ENCODE assay signal across 28 cellular contexts in the genomic region with DNA sequence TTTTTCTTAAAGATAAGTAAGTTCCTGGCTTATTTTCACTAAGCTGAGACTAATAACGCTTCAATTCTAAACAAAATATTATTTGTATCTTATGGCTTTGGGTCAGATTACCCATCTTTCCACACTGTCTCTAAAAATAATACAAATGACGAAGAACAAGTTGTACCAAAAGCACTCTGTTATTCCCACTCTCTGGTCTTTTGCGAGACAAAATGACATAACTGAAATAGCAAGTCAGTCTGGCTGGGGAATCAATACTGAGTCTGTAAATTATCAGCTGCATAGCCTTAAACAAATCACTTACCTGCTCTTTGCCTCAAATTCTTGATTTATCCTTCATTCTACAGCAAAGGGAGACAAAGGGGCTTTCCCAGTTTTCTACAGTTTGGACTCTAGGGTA. TPM values are rescaled to one million over a fixed set of nuclear protein-coding genes. Genes with fewer than 3 reads are reported as not detected.
DNase-seq lines count a peak whose midpoint lies in the region; ATAC-seq and TF ChIP-seq lines count a peak whose summit lies in the region.
"Had no signal": no experiment of that assay in that cellular context is flagged by ENCODE, and none has a peak within 500 bp of the region (broad histone marks: within the 10 kb centered on the region; RNA-seq: fewer than 3 reads in every experiment).

No MANE protein-coding gene starts in this region.

- no peaks in the 10 kb centered on the region for H3K27me3 Mint-ChIP-seq in osteocyte (ENCODE audit: unreplicated experiment)
- H3K27me3 Mint-ChIP-seq in type B pancreatic cell, result no peaks in the 10 kb centered on the region
- H3K27me3 Mint-ChIP-seq in activated CD8-positive, alpha-beta T cell treated with anti-CD3 and anti-CD28 coated beads, Interleukin-2, amount 10 ng/mL, durations not matched to agents 7 days and 5 days (ENCODE audit: low read depth), result peaks cover 2% of the 10 kb centered on the region
- no peaks in the 10 kb centered on the region for H3K27me3 Mint-ChIP-seq in activated naive CD4-positive, alpha-beta T cell treated with anti-CD3 and anti-CD28 coated beads for 36 hours (ENCODE audit: low read depth)

- ATAC-seq in Right ventricle myocardium superior (ENCODE audit: poor library complexity) (peak; percentile 15), GM19397 (IDR thresholded peaks at IDR 0.05; ENCODE audit: unreplicated experiment) (no peak)
- ATAC-seq in activated CD8-positive, alpha-beta T cell treated with anti-CD3 and anti-CD28 coated beads, Interleukin-2, amount 10 ng/mL, durations not matched to agents 7 days and 5 days, result no peak
- ATAC-seq: effector memory CD8-positive, alpha-beta T cell; GM23338; stimulated activated naive B cell treated with anti-CD40 and anti-IgM and Interleukin-4, amounts not matched to agents 10 μg/mL and 1 μg/mL and 100 μg/mL, for 72 hours had no signal

- H3K4me3 ChIP-seq in fibroblast of pulmonary artery (replicated peaks; ENCODE audit: low read depth, low read length), result no peak overlapping the region
- H3K4me3 ChIP-seq: adrenal gland, breast epithelium, GM23338, suprapubic skin had no signal

- intact Hi-C loops in Right ventricle myocardium superior (cut with DNase I), result no loop called here
- intact Hi-C loops in cardiac septum (cut with DNase I), result no loop called here
- intact Hi-C loops in activated naive CD4-positive, alpha-beta T cell treated with anti-CD3 and anti-CD28 coated beads for 36 hours (cut with micrococcal nuclease), result no loop called here

- POLR2A ChIA-PET in activated CD8-positive, alpha-beta T cell treated with anti-CD3 and anti-CD28 coated beads, Interleukin-2, amount 10 ng/mL, durations not matched to agents 7 days and 5 days (lab: Charles Lee), result no interaction called here

- CTCF ChIA-PET in activated CD8-positive, alpha-beta T cell treated with anti-CD3 and anti-CD28 coated beads, Interleukin-2, amount 10 ng/mL, durations not matched to agents 7 days and 5 days (lab: Charles Lee), result no interaction called here
- CTCF ChIA-PET in activated naive CD4-positive, alpha-beta T cell treated with anti-CD3 and anti-CD28 coated beads for 36 hours (lab: Charles Lee), result no interaction called here

- H3K9me3 Mint-ChIP-seq in osteocyte (ENCODE audit: unreplicated experiment) (no peaks in the 10 kb centered on the region), type B pancreatic cell (no peaks in the 10 kb centered on the region)
- no peaks in the 10 kb centered on the region for H3K9me3 Mint-ChIP-seq in activated CD8-positive, alpha-beta T cell treated with anti-CD3 and anti-CD28 coated beads, Interleukin-2, amount 10 ng/mL, durations not matched to agents 7 days and 5 days (ENCODE audit: insufficient read depth)
- no peaks in the 10 kb centered on the region for H3K9me3 Mint-ChIP-seq in activated naive CD4-positive, alpha-beta T cell treated with anti-CD3 and anti-CD28 coated beads for 36 hours
- H3K9me3 Mint-ChIP-seq: effector memory CD8-positive, alpha-beta T cell; GM23338; stimulated activated naive B cell treated with anti-CD40 and anti-IgM and Interleukin-4, amounts not matched to agents 10 μg/mL and 1 μg/mL and 100 μg/mL, for 72 hours had no signal

- H3K27ac Mint-ChIP-seq in osteocyte (ENCODE audit: unreplicated experiment) (peak overlapping the region; percentile 85), type B pancreatic cell (peak overlapping the region; percentile 22)
- H3K27ac Mint-ChIP-seq in activated CD8-positive, alpha-beta T cell treated with anti-CD3 and anti-CD28 coated beads, Interleukin-2, amount 10 ng/mL, durations not matched to agents 7 days and 5 days, result no peak overlapping the region
- H3K27ac Mint-ChIP-seq in activated naive CD4-positive, alpha-beta T cell treated with anti-CD3 and anti-CD28 coated beads for 36 hours, result no peak overlapping the region
- H3K27ac Mint-ChIP-seq: CD4-positive, CD25-positive, alpha-beta regulatory T cell; effector memory CD8-positive, alpha-beta T cell; GM23338; stimulated activated naive B cell treated with anti-CD40 and anti-IgM and Interleukin-4, amounts not matched to agents 10 μg/mL and 1 μg/mL and 100 μg/mL, for 72 hours had no signal

- no peak for DNase-seq in Right ventricle myocardium superior
- no peak for DNase-seq in cardiac septum (ENCODE audit: low spot score)
- DNase-seq in fibroblast of pulmonary artery (ENCODE audit: low read depth), result peak; percentile 21
- DNase-seq in osteocyte (ENCODE audit: extremely low spot score, unreplicated experiment), result no peak
- DNase-seq in type B pancreatic cell (ENCODE audit: extremely low spot score, unreplicated experiment), result no peak
- DNase-seq in activated CD8-positive, alpha-beta T cell treated with anti-CD3 and anti-CD28 coated beads, Interleukin-2, amount 10 ng/mL, durations not matched to agents 7 days and 5 days, result no peak
- no peak for DNase-seq in activated naive CD4-positive, alpha-beta T cell treated with anti-CD3 and anti-CD28 coated beads for 36 hours
- DNase-seq: activated CD4-positive, alpha-beta T cell treated with anti-CD3 and anti-CD28 coated beads for 48 hours; activated T-cell treated with anti-CD3 and anti-CD28 coated beads, Interleukin-2, amount 50 U/mL, for 48 hours; adrenal gland; CD4-positive, CD25-positive, alpha-beta regulatory T cell; cortex of kidney; effector memory CD8-positive, alpha-beta T cell; head of caudate nucleus; Karpas-422; NCI-H1436 treated with DMSO at 0.1 percent for 48 hours; NCI-H345; NCI-H774; SK-N-SH; stimulated activated CD4-positive, alpha-beta T cell treated with anti-CD3 and anti-CD28 coated beads, Interleukin-12 subunit alpha, Interleukin-12 subunit beta, amount 100 ng/mL, for 4 hours; stimulated activated CD4-positive, alpha-beta T cell treated with anti-CD3 and anti-CD28 coated beads, Interleukin-4, amount 100 ng/mL, for 24 hours; stimulated activated naive B cell treated with anti-CD40 and anti-IgM and Interleukin-4, amounts not matched to agents 10 μg/mL and 1 μg/mL and 100 μg/mL, for 72 hours; T-helper 2 cell had no signal

- no peaks in the 10 kb centered on the region for H3K36me3 Mint-ChIP-seq in osteocyte (ENCODE audit: unreplicated experiment)
- no peaks in the 10 kb centered on the region for H3K36me3 Mint-ChIP-seq in type B pancreatic cell
- H3K36me3 Mint-ChIP-seq in activated CD8-positive, alpha-beta T cell treated with anti-CD3 and anti-CD28 coated beads, Interleukin-2, amount 10 ng/mL, durations not matched to agents 7 days and 5 days (ENCODE audit: low read depth), result no peaks in the 10 kb centered on the region
- no peaks in the 10 kb centered on the region for H3K36me3 Mint-ChIP-seq in activated naive CD4-positive, alpha-beta T cell treated with anti-CD3 and anti-CD28 coated beads for 36 hours (ENCODE audit: low read depth)
- H3K36me3 Mint-ChIP-seq: CD4-positive, CD25-positive, alpha-beta regulatory T cell; stimulated activated naive B cell treated with anti-CD40 and anti-IgM and Interleukin-4, amounts not matched to agents 10 μg/mL and 1 μg/mL and 100 μg/mL, for 72 hours had no signal

- H3K4me1 Mint-ChIP-seq in osteocyte (ENCODE audit: unreplicated experiment) (peaks cover 37% of the 10 kb centered on the region), type B pancreatic cell (ENCODE audit: unreplicated experiment) (peaks cover 30% of the 10 kb centered on the region)
- H3K4me1 Mint-ChIP-seq in activated CD8-positive, alpha-beta T cell treated with anti-CD3 and anti-CD28 coated beads, Interleukin-2, amount 10 ng/mL, durations not matched to agents 7 days and 5 days (ENCODE audit: low read depth), result no peaks in the 10 kb centered on the region
- H3K4me1 Mint-ChIP-seq in activated naive CD4-positive, alpha-beta T cell treated with anti-CD3 and anti-CD28 coated beads for 36 hours (ENCODE audit: low read depth), result no peaks in the 10 kb centered on the region
- H3K4me1 Mint-ChIP-seq: GM23338; stimulated activated naive B cell treated with anti-CD40 and anti-IgM and Interleukin-4, amounts not matched to agents 10 μg/mL and 1 μg/mL and 100 μg/mL, for 72 hours had no signal

- H3K4me3 Mint-ChIP-seq in osteocyte (ENCODE audit: unreplicated experiment) (no peak overlapping the region), type B pancreatic cell (no peak overlapping the region)
- H3K4me3 Mint-ChIP-seq in activated CD8-positive, alpha-beta T cell treated with anti-CD3 and anti-CD28 coated beads, Interleukin-2, amount 10 ng/mL, durations not matched to agents 7 days and 5 days, result no peak overlapping the region
- no peak overlapping the region for H3K4me3 Mint-ChIP-seq in activated naive CD4-positive, alpha-beta T cell treated with anti-CD3 and anti-CD28 coated beads for 36 hours
- H3K4me3 Mint-ChIP-seq: CD4-positive, CD25-positive, alpha-beta regulatory T cell; effector memory CD8-positive, alpha-beta T cell; GM23338; stimulated activated naive B cell treated with anti-CD40 and anti-IgM and Interleukin-4, amounts not matched to agents 10 μg/mL and 1 μg/mL and 100 μg/mL, for 72 hours had no signal

- TF ChIP-seq CTCF in fibroblast of pulmonary artery (IDR thresholded peaks at IDR 0.05; ENCODE audit: low read length, missing control alignments) (no peak), osteocyte (IDR thresholded peaks at IDR 0.05) (no peak), type B pancreatic cell (conservative IDR thresholded peaks at IDR 0.05) (no peak)

RNA-seq across cellular contexts. Expression of a gene that starts 40.9 kb away (rescaled TPM):
- total RNA-seq in Right ventricle myocardium superior (not detected), cardiac septum (0.08 TPM), osteocyte (0.75 and 0.91 TPM in 2 replicates), type B pancreatic cell (ENCODE audit: low replicate concordance) (4.8 and 8.4 TPM in 2 replicates)
- not detected for total RNA-seq in activated CD8-positive, alpha-beta T cell treated with anti-CD3 and anti-CD28 coated beads, Interleukin-2, amount 10 ng/mL, durations not matched to agents 7 days and 5 days
- not detected for total RNA-seq in activated naive CD4-positive, alpha-beta T cell treated with anti-CD3 and anti-CD28 coated beads for 36 hours
- total RNA-seq: CD4-positive, CD25-positive, alpha-beta regulatory T cell; Daoy had no signal

Comparison
In these comparisons a context has a peak if more than half of its experiments do, and no peak if none do; other contexts are left out.
1. H3K27ac Mint-ChIP-seq: peak in osteocyte (single experiment) and type B pancreatic cell (single experiment); none in activated CD8-positive, alpha-beta T cell treated with anti-CD3 and anti-CD28 coated beads, Interleukin-2, amount 10 ng/mL, durations not matched to agents 7 days and 5 days (single experiment) and activated naive CD4-positive, alpha-beta T cell treated with anti-CD3 and anti-CD28 coated beads for 36 hours (single experiment).